1 cellular context compared by ENCODE assay signal in genomic region chr10:101694056-101694673, GRCh38.
A peak's percentile ranks its signal among the peaks of the same experiment; 100 is the strongest.
TF ChIP-seq lines count a peak whose summit lies in the region.

No MANE protein-coding gene starts in this region.

TF ChIP-seq in K562, 482 proteins besides CTCF, POLR2A, EP300 and RAD21 (continued from another document and continues in another):
- no peak for TF ChIP-seq ZBTB40 (IDR thresholded peaks at IDR 0.05)
- no peak for TF ChIP-seq ZBTB40 (CRISPR knock-in tag; IDR thresholded peaks at IDR 0.05)
- no peak for TF ChIP-seq MEF2D (tag; conservative IDR thresholded peaks at IDR 0.05; ENCODE audit: low read depth)
- no peak for TF ChIP-seq ZBTB5 (IDR thresholded peaks at IDR 0.05)
- no peak for TF ChIP-seq ZNF639 (CRISPR knock-in tag; conservative IDR thresholded peaks at IDR 0.05 in 1 of 2, IDR thresholded peaks at IDR 0.05 in 1 of 2)
- TF ChIP-seq RNF2 (IDR thresholded peaks at IDR 0.05), result no peak
- no peak for TF ChIP-seq ZNF197 (CRISPR knock-in tag; IDR thresholded peaks at IDR 0.05; ENCODE audit: low read depth)
- no peak for TF ChIP-seq ZBTB11 (CRISPR knock-in tag; IDR thresholded peaks at IDR 0.05)
- no peak for TF ChIP-seq ZBTB2 (IDR thresholded peaks at IDR 0.05)
- no peak for TF ChIP-seq FOXJ2 (tag; IDR thresholded peaks at IDR 0.05)
- peak; percentile 63; the same call in 1 of the 2 replicates for TF ChIP-seq VEZF1 (CRISPR knock-in tag; IDR thresholded peaks at IDR 0.05)
- no peak for TF ChIP-seq HNRNPK (IDR thresholded peaks at IDR 0.05; ENCODE audit: low read depth, low read length, poor library complexity, severe bottlenecking)
- TF ChIP-seq TRIM24 (IDR thresholded peaks at IDR 0.05), result no peak
- TF ChIP-seq PRMT5 (CRISPR knock-in tag; IDR thresholded peaks at IDR 0.05), result no peak
- no peak for TF ChIP-seq MCM7 (IDR thresholded peaks at IDR 0.05)
- TF ChIP-seq ILF3 (IDR thresholded peaks at IDR 0.05; ENCODE audit: borderline replicate concordance), result no peak; the same call in 1 of the 2 replicates
- TF ChIP-seq NEUROD1 (IDR thresholded peaks at IDR 0.05; ENCODE audit: borderline replicate concordance, low read depth, low read length, partially characterized antibody), result no peak
- no peak for TF ChIP-seq ARHGAP35 (IDR thresholded peaks at IDR 0.05; ENCODE audit: partially characterized antibody)
- no peak for TF ChIP-seq ZEB2 (IDR thresholded peaks at IDR 0.05)
- no peak for TF ChIP-seq ZNF274 (IDR thresholded peaks at IDR 0.05; ENCODE audit: borderline replicate concordance, low read depth, low read length)
- TF ChIP-seq SNRNP70 (optimal IDR thresholded peaks at IDR 0.05; ENCODE audit: low read depth, low read length), result no peak
- no peak for TF ChIP-seq TBP (optimal IDR thresholded peaks at IDR 0.05; ENCODE audit: low read depth, low read length)
- TF ChIP-seq BDP1 (IDR thresholded peaks at IDR 0.05; ENCODE audit: insufficient read depth, insufficient read length), result no peak
- TF ChIP-seq ZNF347 (CRISPR knock-in tag; IDR thresholded peaks at IDR 0.05; ENCODE audit: low read depth), result no peak
- no peak for TF ChIP-seq YBX1 (IDR thresholded peaks at IDR 0.05)
- no peak for TF ChIP-seq HBP1 (CRISPR knock-in tag; IDR thresholded peaks at IDR 0.05)
- TF ChIP-seq ELF1 (tag; IDR thresholded peaks at IDR 0.05), result no peak
- no peak for TF ChIP-seq EWSR1 (IDR thresholded peaks at IDR 0.05; ENCODE audit: borderline replicate concordance, low read depth, partially characterized antibody)
- TF ChIP-seq DEAF1 (CRISPR knock-in tag; IDR thresholded peaks at IDR 0.05), result no peak
- no peak for TF ChIP-seq TEAD4 (IDR thresholded peaks at IDR 0.05; ENCODE audit: low read length)
- TF ChIP-seq TEAD4 (CRISPR knock-in tag; IDR thresholded peaks at IDR 0.05; ENCODE audit: borderline replicate concordance), result no peak
- TF ChIP-seq DLX4 (CRISPR knock-in tag; IDR thresholded peaks at IDR 0.05), result no peak
- no peak for TF ChIP-seq ZNF830 (CRISPR knock-in tag; IDR thresholded peaks at IDR 0.05)
- TF ChIP-seq TAF7 (tag; IDR thresholded peaks at IDR 0.05), result no peak
- TF ChIP-seq HCFC1 (IDR thresholded peaks at IDR 0.05; ENCODE audit: low read depth, low read length), result no peak
- TF ChIP-seq SRSF3 (IDR thresholded peaks at IDR 0.05; ENCODE audit: insufficient read depth, low read length), result no peak
- TF ChIP-seq NONO (IDR thresholded peaks at IDR 0.05; ENCODE audit: low read depth in 2 of 2, low read length in 1 of 2), result peak in 1 of 2 experiments; percentile 64; a peak in 1 of 4 replicates
- TF ChIP-seq HMG20B (CRISPR knock-in tag; IDR thresholded peaks at IDR 0.05), result no peak
